In genomic region chr3:156682963-156683362, GRCh38 we compare ENCODE assay signal across 21 cellular contexts. TPM values are rescaled to one million over a fixed set of nuclear protein-coding genes. Genes with fewer than 3 reads are reported as not detected.
DNase-seq lines count a peak whose midpoint lies in the region; ATAC-seq and TF ChIP-seq lines count a peak whose summit lies in the region.
"Had no signal": no experiment of that assay in that cellular context is flagged by ENCODE, and none has a peak within 500 bp of the region (broad histone marks: within the 10 kb centered on the region; RNA-seq: fewer than 3 reads in every experiment).

No MANE protein-coding gene starts in this region.

- ATAC-seq in CD4-positive, CD25-positive, alpha-beta regulatory T cell (ENCODE audit: low read depth in 2 of 2): no peak
- ATAC-seq in GM21367 (IDR thresholded peaks at IDR 0.05; ENCODE audit: unreplicated experiment): no peak
- ATAC-seq: HCT116; stimulated activated naive B cell treated with anti-CD40 and anti-IgM and Interleukin-4, amounts not matched to agents 10 μg/mL and 1 μg/mL and 100 μg/mL, for 72 hours had no signal

- H4K91ac ChIP-seq in mesenchymal stem cell (ENCODE audit: low read length): no peak overlapping the region

- no peaks in the 10 kb centered on the region for H3K79me1 ChIP-seq in mesenchymal stem cell (replicated peaks; ENCODE audit: low read length, poor library complexity, severe bottlenecking)

- H3K9ac ChIP-seq in Karpas-422 (ENCODE audit: low read length) (no peak overlapping the region), SU-DHL-6 (ENCODE audit: low read length) (no peak overlapping the region), mesenchymal stem cell (ENCODE audit: low read length) (peak overlapping the region; percentile 81)

- no peak for TF ChIP-seq CTCF in SU-DHL-6 (IDR thresholded peaks at IDR 0.05; ENCODE audit: insufficient read depth, low read length, poor library complexity, severe bottlenecking)

- H3K4me3 Mint-ChIP-seq in CD4-positive, CD25-positive, alpha-beta regulatory T cell: peak overlapping the region in 3 of 4 donors; percentile 2 to 47 (median 33)
- H3K4me3 Mint-ChIP-seq: activated naive CD4-positive, alpha-beta T cell treated with anti-CD3 and anti-CD28 coated beads, Interleukin-2, amount 10 ng/mL, durations not matched to agents 7 days and 5 days; stimulated activated naive B cell treated with anti-CD40 and anti-IgM and Interleukin-4, amounts not matched to agents 10 μg/mL and 1 μg/mL and 100 μg/mL, for 72 hours had no signal

- H3F3A ChIP-seq in SU-DHL-6 (ENCODE audit: insufficient read depth): peaks cover 36% of the 10 kb centered on the region; the same call in 1 of the 2 replicates

- no peak overlapping the region for H3K4me3 ChIP-seq in CD4-positive, CD25-positive, alpha-beta regulatory T cell (ENCODE audit: low read depth, low read length)
- H3K4me3 ChIP-seq in Karpas-422 (ENCODE audit: low read length) (peak overlapping the region; percentile 13; the same call in 1 of the 2 replicates), SU-DHL-6 (ENCODE audit: insufficient read depth, low read length, poor library complexity, severe bottlenecking) (no peak overlapping the region), mesenchymal stem cell (ENCODE audit: insufficient read depth in 1 of 2, low read depth in 1 of 2, low read length in 2 of 2) (no peak overlapping the region)
- H3K4me3 ChIP-seq: MG63, spleen, uterus had no signal

- H2BK120ac ChIP-seq in mesenchymal stem cell (ENCODE audit: low read depth, low read length): no peak overlapping the region

- H4K20me1 ChIP-seq in Karpas-422 (ENCODE audit: insufficient read depth, low read depth, low read length) (peaks cover 19% of the 10 kb centered on the region), SU-DHL-6 (ENCODE audit: low read depth, low read length) (peaks cover 96% of the 10 kb centered on the region)

- H3K9me3 Mint-ChIP-seq in CD4-positive, CD25-positive, alpha-beta regulatory T cell: no peaks in the 10 kb centered on the region
- H3K9me3 Mint-ChIP-seq: activated naive CD4-positive, alpha-beta T cell treated with anti-CD3 and anti-CD28 coated beads, Interleukin-2, amount 10 ng/mL, durations not matched to agents 7 days and 5 days; stimulated activated naive B cell treated with anti-CD40 and anti-IgM and Interleukin-4, amounts not matched to agents 10 μg/mL and 1 μg/mL and 100 μg/mL, for 72 hours had no signal

- no peak overlapping the region for H3K27ac Mint-ChIP-seq in CD4-positive, CD25-positive, alpha-beta regulatory T cell
- H3K27ac Mint-ChIP-seq: activated naive CD4-positive, alpha-beta T cell treated with anti-CD3 and anti-CD28 coated beads, Interleukin-2, amount 10 ng/mL, durations not matched to agents 7 days and 5 days; stimulated activated naive B cell treated with anti-CD40 and anti-IgM and Interleukin-4, amounts not matched to agents 10 μg/mL and 1 μg/mL and 100 μg/mL, for 72 hours had no signal

- peaks cover 50 to 88% (median 78%) of the 10 kb centered on the region in 4 donors for H3K4me1 Mint-ChIP-seq in CD4-positive, CD25-positive, alpha-beta regulatory T cell

- no peak overlapping the region for H3K4ac ChIP-seq in mesenchymal stem cell (ENCODE audit: low read depth in 1 of 2, low read length in 2 of 2)

- H3K27me3 Mint-ChIP-seq in CD4-positive, CD25-positive, alpha-beta regulatory T cell: peaks cover 4% of the 10 kb centered on the region
- H3K27me3 Mint-ChIP-seq: activated naive CD4-positive, alpha-beta T cell treated with anti-CD3 and anti-CD28 coated beads, Interleukin-2, amount 10 ng/mL, durations not matched to agents 7 days and 5 days; stimulated activated naive B cell treated with anti-CD40 and anti-IgM and Interleukin-4, amounts not matched to agents 10 μg/mL and 1 μg/mL and 100 μg/mL, for 72 hours had no signal

- H3K4me2 ChIP-seq in Karpas-422 (ENCODE audit: low read depth, low read length, poor library complexity, severe bottlenecking) (peak overlapping the region; percentile 70), SU-DHL-6 (ENCODE audit: low read depth, low read length, poor library complexity, severe bottlenecking) (peak overlapping the region; percentile 96), mesenchymal stem cell (ENCODE audit: low read length, poor library complexity, severe bottlenecking) (no peak overlapping the region)

- H3K23ac ChIP-seq in mesenchymal stem cell (ENCODE audit: low read length in 2 of 2): no peak overlapping the region

- H3K36me3 ChIP-seq in CD4-positive, CD25-positive, alpha-beta regulatory T cell (ENCODE audit: control insufficient read depth, insufficient read depth, low read length): peaks cover 33% of the 10 kb centered on the region
- H3K36me3 ChIP-seq in Karpas-422 (ENCODE audit: insufficient read depth, low read length) (peaks cover 18% of the 10 kb centered on the region), SU-DHL-6 (ENCODE audit: low read length) (peaks cover 76% of the 10 kb centered on the region), mesenchymal stem cell (ENCODE audit: control insufficient read depth in 1 of 2, insufficient read depth in 2 of 2, low read depth in 1 of 2, low read length in 2 of 2) (peaks cover 4 to 28% of the 10 kb centered on the region in 2 experiments)
- H3K36me3 ChIP-seq: uterus had no signal

- H2AFZ ChIP-seq in Karpas-422 (ENCODE audit: low read length) (no peak overlapping the region), SU-DHL-6 (ENCODE audit: low read depth, low read length, severe bottlenecking) (no peak overlapping the region), mesenchymal stem cell (ENCODE audit: low read depth, low read length) (no peak overlapping the region)

- H2BK12ac ChIP-seq in mesenchymal stem cell (ENCODE audit: low read length in 2 of 2): no peak overlapping the region

- H2BK5ac ChIP-seq in mesenchymal stem cell (ENCODE audit: low read depth, low read length, poor library complexity, severe bottlenecking): no peak overlapping the region

- H3K27me3 ChIP-seq in CD4-positive, CD25-positive, alpha-beta regulatory T cell (ENCODE audit: control insufficient read depth, insufficient read depth, low read length): no peaks in the 10 kb centered on the region
- H3K27me3 ChIP-seq in Karpas-422 (ENCODE audit: low read length): no peaks in the 10 kb centered on the region
- no peaks in the 10 kb centered on the region for H3K27me3 ChIP-seq in SU-DHL-6 (ENCODE audit: low read length)
- H3K27me3 ChIP-seq in mesenchymal stem cell (ENCODE audit: control insufficient read depth in 1 of 2, insufficient read depth in 1 of 2, low read length in 2 of 2): no peaks in the 10 kb centered on the region
- H3K27me3 ChIP-seq: MG63, neutrophil, spleen, uterus had no signal

- no peaks in the 10 kb centered on the region for H3K9me2 ChIP-seq in Karpas-422 (replicated peaks; ENCODE audit: insufficient read depth, low read length)
- no peaks in the 10 kb centered on the region for H3K9me2 ChIP-seq in SU-DHL-6 (replicated peaks; ENCODE audit: insufficient read depth, low read length)

- peaks cover 79% of the 10 kb centered on the region for H3K4me1 ChIP-seq in CD4-positive, CD25-positive, alpha-beta regulatory T cell (ENCODE audit: control insufficient read depth, insufficient read depth, low read length, poor library complexity, severe bottlenecking)
- peaks cover 99% of the 10 kb centered on the region for H3K4me1 ChIP-seq in Karpas-422 (ENCODE audit: low read length)
- H3K4me1 ChIP-seq in mesenchymal stem cell (ENCODE audit: control insufficient read depth, insufficient read depth, low read depth, low read length): peaks cover 4% of the 10 kb centered on the region

- H3K79me2 ChIP-seq in Karpas-422 (ENCODE audit: low read length): peaks cover 74% of the 10 kb centered on the region
- peaks cover 100% of the 10 kb centered on the region for H3K79me2 ChIP-seq in SU-DHL-6 (ENCODE audit: insufficient read depth, low read length)

- no peak overlapping the region for H2AK5ac ChIP-seq in mesenchymal stem cell (ENCODE audit: low read length, severe bottlenecking)

- peaks cover 20% of the 10 kb centered on the region for H3K36me3 Mint-ChIP-seq in CD4-positive, CD25-positive, alpha-beta regulatory T cell

- H3K18ac ChIP-seq in mesenchymal stem cell (ENCODE audit: low read depth in 1 of 2, low read length in 2 of 2): no peak overlapping the region

- H4K8ac ChIP-seq in mesenchymal stem cell (ENCODE audit: low read length): no peak overlapping the region

- H3K27ac ChIP-seq in CD4-positive, CD25-positive, alpha-beta regulatory T cell (ENCODE audit: insufficient read depth, low read length, poor library complexity, severe bottlenecking): no peak overlapping the region
- H3K27ac ChIP-seq in Karpas-422 (ENCODE audit: low read length) (peak overlapping the region; percentile 83), SU-DHL-6 (ENCODE audit: low read depth, low read length) (no peak overlapping the region), mesenchymal stem cell (ENCODE audit: low read length, poor library complexity, severe bottlenecking) (no peak overlapping the region)
- H3K27ac ChIP-seq: neutrophil, spleen, uterus had no signal

- H3K14ac ChIP-seq in mesenchymal stem cell (ENCODE audit: low read length in 2 of 2): no peak overlapping the region

- DNase-seq in CD4-positive, CD25-positive, alpha-beta regulatory T cell: no peak
- no peak for DNase-seq in Karpas-422
- DNase-seq in mesenchymal stem cell: no peak
- DNase-seq in NCI-H1694 treated with DMSO at 0.1 percent for 48 hours (lab: John Stamatoyannopoulos, UW): no peak
- DNase-seq in NCI-H1092 (lab: John Stamatoyannopoulos, UW): no peak
- DNase-seq in NCI-H1436 treated with DMSO at 0.1 percent for 48 hours (lab: John Stamatoyannopoulos, UW): no peak
- DNase-seq: activated CD4-positive, alpha-beta T cell treated with anti-CD3 and anti-CD28 coated beads, Interleukin-2, amount 50 U/mL, for 1 hour; activated naive CD4-positive, alpha-beta T cell treated with anti-CD3 and anti-CD28 coated beads, Interleukin-2, amount 10 ng/mL, durations not matched to agents 7 days and 5 days; C1 segment of cervical spinal cord; MG63; NCI-H187 treated with DMSO at 0.1 percent for 48 hours; NCI-H526; spleen; stimulated activated CD4-positive, alpha-beta T cell treated with anti-CD3 and anti-CD28 coated beads, Interleukin-2, amount 100 ng/mL, for 48 hours; stimulated activated naive B cell treated with anti-CD40 and anti-IgM and Interleukin-4, amounts not matched to agents 10 μg/mL and 1 μg/mL and 100 μg/mL, for 72 hours; T1000; uterus had no signal

- no peak overlapping the region for H2BK15ac ChIP-seq in mesenchymal stem cell (ENCODE audit: low read depth, poor library complexity, severe bottlenecking)

- H3K9me3 ChIP-seq in CD4-positive, CD25-positive, alpha-beta regulatory T cell (ENCODE audit: control insufficient read depth in 2 of 2, low read length in 2 of 2): no peaks in the 10 kb centered on the region
- H3K9me3 ChIP-seq in Karpas-422 (ENCODE audit: low read length) (no peaks in the 10 kb centered on the region), SU-DHL-6 (ENCODE audit: insufficient read depth, low read length) (no peaks in the 10 kb centered on the region), mesenchymal stem cell (ENCODE audit: control insufficient read depth, low read length) (no peaks in the 10 kb centered on the region)
- H3K9me3 ChIP-seq: MG63, neutrophil, spleen, uterus had no signal

RNA-seq across cellular contexts. Expression of gene TIPARP, which starts 8.6 kb away (rescaled TPM):
- total RNA-seq in CD4-positive, CD25-positive, alpha-beta regulatory T cell: 120 TPM
- 10 to 100 TPM; 11.5 to 24.2 (median 19.5) TPM for polyA plus RNA-seq in CD4-positive, CD25-positive, alpha-beta regulatory T cell
- 9.5 and 20.4 TPM in 2 replicates for total RNA-seq in Karpas-422 (2014; rRNA removed; shearing (Covaris generic); ENCODE audit: low replicate concordance)
- polyA plus RNA-seq in mesenchymal stem cell (2013, experiment 1 of 2): 6.3 TPM
- polyA plus RNA-seq in mesenchymal stem cell (2013, experiment 2 of 2): 5.7 TPM
